Comparison of ENCODE assay signal across 8 cellular contexts in genomic region chr9:1429328-1429727, GRCh38.
DNase-seq lines count a peak whose midpoint lies in the region; ATAC-seq and TF ChIP-seq lines count a peak whose summit lies in the region.

No MANE protein-coding gene starts in this region.

- H3K4me3 ChIP-seq in MM.1S (ENCODE audit: low read length) = no peak overlapping the region
- H3K4me3 ChIP-seq in naive thymus-derived CD4-positive, alpha-beta T cell (ENCODE audit: low read length) = no peak overlapping the region

- H3K36me3 Mint-ChIP-seq in naive thymus-derived CD4-positive, alpha-beta T cell = no peaks in the 10 kb centered on the region

- TF ChIP-seq CTCF in MM.1S (IDR thresholded peaks at IDR 0.05; ENCODE audit: low read length) = peak; percentile 31

- H3K27me3 ChIP-seq in MM.1S (replicated peaks; ENCODE audit: insufficient read depth, low read length) = no peaks in the 10 kb centered on the region
- no peaks in the 10 kb centered on the region for H3K27me3 ChIP-seq in naive thymus-derived CD4-positive, alpha-beta T cell (ENCODE audit: control insufficient read depth in 2 of 2, insufficient read depth in 2 of 2, low read length in 2 of 2)

- H3K9me3 ChIP-seq in MM.1S (replicated peaks; ENCODE audit: insufficient read depth, low read length) = no peaks in the 10 kb centered on the region
- no peaks in the 10 kb centered on the region for H3K9me3 ChIP-seq in naive thymus-derived CD4-positive, alpha-beta T cell (ENCODE audit: control insufficient read depth in 2 of 3, low read length in 3 of 3)

- H3K79me2 ChIP-seq in MM.1S (ENCODE audit: low read length) = no peaks in the 10 kb centered on the region

- H3K27ac ChIP-seq in MM.1S (ENCODE audit: low read length) (no peak overlapping the region), epithelial cell of prostate (no peak overlapping the region)
- no peak overlapping the region for H3K27ac ChIP-seq in naive thymus-derived CD4-positive, alpha-beta T cell (ENCODE audit: low read depth, low read length)

- H4K20me1 ChIP-seq in MM.1S (ENCODE audit: insufficient read depth, low read length) = no peaks in the 10 kb centered on the region

- H3K4me1 Mint-ChIP-seq in naive thymus-derived CD4-positive, alpha-beta T cell = no peaks in the 10 kb centered on the region

- H3K4me3 Mint-ChIP-seq in naive thymus-derived CD4-positive, alpha-beta T cell = no peak overlapping the region

- POLR2A ChIA-PET in naive thymus-derived CD4-positive, alpha-beta T cell (lab: Charles Lee) = no interaction called here

- H2AFZ ChIP-seq in MM.1S (ENCODE audit: low read length) = no peak overlapping the region

- CTCF ChIA-PET in naive thymus-derived CD4-positive, alpha-beta T cell (lab: Charles Lee) = no interaction called here

- H3K27me3 Mint-ChIP-seq in naive thymus-derived CD4-positive, alpha-beta T cell = peaks cover 0 to 16% (median 0%) of the 10 kb centered on the region in 5 donors

- peaks cover 0 to 6% (median 0%) of the 10 kb centered on the region in 11 donors for H3K9me3 Mint-ChIP-seq in naive thymus-derived CD4-positive, alpha-beta T cell

- H3K9ac ChIP-seq in MM.1S (ENCODE audit: low read length) = no peak overlapping the region

- intact Hi-C loops in naive thymus-derived CD4-positive, alpha-beta T cell (cut with micrococcal nuclease) = no loop called here

- H3K4me2 ChIP-seq in MM.1S (ENCODE audit: low read depth, low read length) = no peak overlapping the region

- H3K27ac Mint-ChIP-seq in naive thymus-derived CD4-positive, alpha-beta T cell = no peak overlapping the region

- no peaks in the 10 kb centered on the region for H3K36me3 ChIP-seq in MM.1S (replicated peaks; ENCODE audit: insufficient read depth, low read length)
- no peaks in the 10 kb centered on the region for H3K36me3 ChIP-seq in naive thymus-derived CD4-positive, alpha-beta T cell (ENCODE audit: control insufficient read depth in 2 of 3, insufficient read depth in 3 of 3, low read length in 3 of 3)

- no peak for ATAC-seq in naive thymus-derived CD4-positive, alpha-beta T cell
- no peak for ATAC-seq in HG02759 (IDR thresholded peaks at IDR 0.05; ENCODE audit: unreplicated experiment)

- no peaks in the 10 kb centered on the region for H3K9me2 ChIP-seq in MM.1S (replicated peaks; ENCODE audit: insufficient read depth, low read length)

- H3K4me1 ChIP-seq in MM.1S (ENCODE audit: low read length) = no peaks in the 10 kb centered on the region
- H3K4me1 ChIP-seq in naive thymus-derived CD4-positive, alpha-beta T cell (ENCODE audit: control insufficient read depth in 2 of 2, insufficient read depth in 2 of 2, low read length in 2 of 2) = no peaks in the 10 kb centered on the region

- DNase-seq in SIG-M5 treated with dmso at 0.1 percent for 504 hours (lab: John Stamatoyannopoulos, UW; ENCODE audit: unreplicated experiment) = peak; percentile 22
- no peak for DNase-seq in SIG-M5 (lab: John Stamatoyannopoulos, UW)
- no peak for DNase-seq in MM.1S
- peak; percentile 3 for DNase-seq in epithelial cell of prostate (ENCODE audit: low read depth, low spot score)
- DNase-seq in pons (ENCODE audit: low spot score) = peak; percentile 26
- DNase-seq in naive thymus-derived CD4-positive, alpha-beta T cell = no peak
- no peak for DNase-seq in T-helper 9 cell

- H3F3A ChIP-seq in MM.1S (ENCODE audit: insufficient read depth, low read length) = no peaks in the 10 kb centered on the region

Comparison
In these comparisons a context has a peak if more than half of its experiments do, and no peak if none do; other contexts are left out.
1. DNase-seq: peak in SIG-M5 treated with dmso at 0.1 percent for 504 hours (single experiment), epithelial cell of prostate (single experiment) and pons (single experiment); none in SIG-M5 (single experiment), MM.1S (single experiment), naive thymus-derived CD4-positive, alpha-beta T cell (0 of 9) and T-helper 9 cell (single experiment).